Comparison of ENCODE assay signal across 8 cellular contexts in genomic region chr5:56817306-56817986, GRCh38. TPM values are rescaled to one million over a fixed set of nuclear protein-coding genes. Genes with fewer than 3 reads are reported as not detected.
A peak's percentile ranks its signal among the peaks of the same experiment; 100 is the strongest.
DNase-seq lines count a peak whose midpoint lies in the region; ATAC-seq, FAIRE-seq and TF ChIP-seq lines count a peak whose summit lies in the region.

No MANE protein-coding gene starts in this region.

- H3K18ac ChIP-seq in trophoblast cell (ENCODE audit: low read length) = no peak overlapping the region

- H3K9me2 ChIP-seq in DOHH2 (replicated peaks; ENCODE audit: control insufficient read depth, low read length) = no peaks in the 10 kb centered on the region
- no peaks in the 10 kb centered on the region for H3K9me2 ChIP-seq in OCI-LY7 (ENCODE audit: insufficient read depth, low read length)

- H3K36me3 ChIP-seq in DOHH2 (ENCODE audit: control insufficient read depth, low read length) (peaks cover 11% of the 10 kb centered on the region), OCI-LY7 (ENCODE audit: insufficient read depth, low read length) (peaks cover 12% of the 10 kb centered on the region), endothelial cell of umbilical vein (ENCODE audit: control insufficient read depth in 2 of 2, extremely low read depth in 1 of 2, insufficient read depth in 2 of 2, low read length in 2 of 2) (no peaks in the 10 kb centered on the region), trophoblast cell (ENCODE audit: control insufficient read depth in 1 of 2, insufficient read depth in 2 of 2, low read length in 2 of 2) (no peaks in the 10 kb centered on the region)

- H3K79me1 ChIP-seq in trophoblast cell (ENCODE audit: low read length) = peaks cover 22% of the 10 kb centered on the region

- H4K8ac ChIP-seq in trophoblast cell (ENCODE audit: low read depth, low read length) = no peak overlapping the region

- H3K9ac ChIP-seq in endothelial cell of umbilical vein (replicated peaks; ENCODE audit: extremely low read depth, insufficient read depth, low read length) (peak overlapping the region; percentile 92), trophoblast cell (ENCODE audit: low read length) (no peak overlapping the region)

- peak overlapping the region; percentile 88 for H3K4me3 ChIP-seq in DOHH2 (ENCODE audit: low read length)
- peak overlapping the region; percentile 95 for H3K4me3 ChIP-seq in OCI-LY7 (ENCODE audit: low read depth, low read length, poor library complexity, severe bottlenecking)
- peak overlapping the region; percentile 83 to 94 (median 85) for H3K4me3 ChIP-seq in endothelial cell of umbilical vein (replicated peaks in 1 of 3; ENCODE audit: insufficient read depth in 1 of 3, low read depth in 1 of 3, low read length in 3 of 3)
- no peak overlapping the region for H3K4me3 ChIP-seq in trophoblast cell (ENCODE audit: low read depth, low read length)

- H3K27me3 ChIP-seq in DOHH2 (ENCODE audit: control insufficient read depth, low read length) (no peaks in the 10 kb centered on the region), endothelial cell of umbilical vein (ENCODE audit: control insufficient read depth in 2 of 2, insufficient read depth in 2 of 2, low read length in 2 of 2) (peaks cover 0 to 3% of the 10 kb centered on the region in 2 experiments), trophoblast cell (ENCODE audit: insufficient read depth, low read length) (no peaks in the 10 kb centered on the region)

- TSS peak; percentile 41 for BruUV-seq in OCI-LY7 (replicated peaks; lab: Mats Ljungman, UMichigan)
- TSS peak; percentile 28 for BruUV-seq in endothelial cell of umbilical vein (replicated peaks; lab: Mats Ljungman, UMichigan)

- peak; percentile 15 for FAIRE-seq in endothelial cell of umbilical vein (lab: Jason Lieb, UNC)

- H3K4me2 ChIP-seq in DOHH2 (ENCODE audit: low read length) (peak overlapping the region; percentile 93), OCI-LY7 (ENCODE audit: low read length) (peak overlapping the region; percentile 98), endothelial cell of umbilical vein (ENCODE audit: insufficient read depth, low read length) (peak overlapping the region; percentile 98), trophoblast cell (ENCODE audit: low read length) (peak overlapping the region; percentile 91)

- H2AFZ ChIP-seq in OCI-LY7 (ENCODE audit: low read length) (no peak overlapping the region), endothelial cell of umbilical vein (ENCODE audit: low read depth, low read length) (no peak overlapping the region), trophoblast cell (ENCODE audit: insufficient read depth, low read length, poor library complexity) (no peak overlapping the region)

- WGBS in trophoblast cell (ENCODE audit: extremely low coverage, insufficient coverage, insufficient read length) = no CpG with 5 or more reads among the region's 8 CpGs

- H3F3A ChIP-seq in DOHH2 (ENCODE audit: control insufficient read depth, insufficient read depth) = peaks cover 17% of the 10 kb centered on the region; the same call in 1 of the 2 replicates

- no peak for TF ChIP-seq CTCF in DOHH2 (IDR thresholded peaks at IDR 0.05; ENCODE audit: low read depth, low read length, poor library complexity, severe bottlenecking)
- TF ChIP-seq CTCF in OCI-LY7 (conservative IDR thresholded peaks at IDR 0.05; ENCODE audit: low read length) = no peak
- no peak for TF ChIP-seq CTCF in endothelial cell of umbilical vein (IDR thresholded peaks at IDR 0.05; ENCODE audit: extremely low read depth in 1 of 2, insufficient read depth in 1 of 2, low read depth in 1 of 2, low read length in 2 of 2)

- no peak overlapping the region for H2BK12ac ChIP-seq in trophoblast cell (ENCODE audit: low read length)

- no peak overlapping the region for H3K23ac ChIP-seq in trophoblast cell (ENCODE audit: low read length)

- H3K4me1 ChIP-seq in DOHH2 (ENCODE audit: control insufficient read depth, low read length) (peaks cover 48% of the 10 kb centered on the region), OCI-LY7 (ENCODE audit: insufficient read depth, low read length, poor library complexity, severe bottlenecking) (peaks cover 42% of the 10 kb centered on the region), endothelial cell of umbilical vein (ENCODE audit: control insufficient read depth, extremely low read depth, insufficient read depth, low read length) (peaks cover 19% of the 10 kb centered on the region), trophoblast cell (ENCODE audit: control insufficient read depth in 1 of 2, insufficient read depth in 2 of 2, low read length in 2 of 2) (peaks cover 4 to 8% of the 10 kb centered on the region in 2 experiments)

- peaks cover 77% of the 10 kb centered on the region for H3K79me2 ChIP-seq in DOHH2 (ENCODE audit: control insufficient read depth, low read length)
- peaks cover 71% of the 10 kb centered on the region for H3K79me2 ChIP-seq in OCI-LY7 (ENCODE audit: insufficient read depth, low read depth, low read length)
- H3K79me2 ChIP-seq in endothelial cell of umbilical vein (ENCODE audit: control insufficient read depth, insufficient read depth, low read length) = peaks cover 50% of the 10 kb centered on the region
- peaks cover 16% of the 10 kb centered on the region for H3K79me2 ChIP-seq in trophoblast cell (ENCODE audit: control insufficient read depth, insufficient read depth, low read length, poor library complexity)

- no peaks in the 10 kb centered on the region for H3K9me1 ChIP-seq in endothelial cell of umbilical vein (replicated peaks; ENCODE audit: control insufficient read depth, extremely low read depth, insufficient read depth, low read length)

- H4K12ac ChIP-seq in trophoblast cell (ENCODE audit: low read depth, low read length) = no peak overlapping the region

- H2BK5ac ChIP-seq in trophoblast cell (ENCODE audit: low read depth, low read length, poor library complexity) = no peak overlapping the region

- dilution Hi-C loops in endothelial cell of umbilical vein (cut with MboI; ENCODE audit: extremely low pct_ligation_motif_present, low sequenced_read_pairs) = no loop called here

- POLR2A ChIA-PET in OCI-LY7 (lab: Charles Lee) = no interaction called here
- POLR2A ChIA-PET in endothelial cell of umbilical vein (lab: Charles Lee) = no interaction called here

- DNase-seq in OCI-LY7 (ENCODE audit: low spot score) (no peak), endothelial cell of umbilical vein (ENCODE audit: low read depth, low spot score) (peak; percentile 56), trophoblast cell (no peak), Ammon's horn (ENCODE audit: low spot score) (no peak), GDM1 (lab: John Stamatoyannopoulos, UW) (no peak)

- CTCF ChIA-PET in OCI-LY7 (lab: Charles Lee; ENCODE audit: unreplicated experiment) (no interaction called here), endothelial cell of umbilical vein (lab: Charles Lee) (interaction anchor here (0.6 to 3.8 kb wide), 2 partner anchors 20 to 1660 kb away, joined by 4 to 58 read pairs; no protein-coding TSS in a partner anchor)

- H3K9me3 ChIP-seq in DOHH2 (ENCODE audit: control insufficient read depth, insufficient read depth, low read length) (no peaks in the 10 kb centered on the region), OCI-LY7 (ENCODE audit: low read length) (no peaks in the 10 kb centered on the region), endothelial cell of umbilical vein (replicated peaks; ENCODE audit: control insufficient read depth, insufficient read depth, low read length) (no peaks in the 10 kb centered on the region), trophoblast cell (ENCODE audit: insufficient read depth, low read depth, low read length) (no peaks in the 10 kb centered on the region)

- H3K14ac ChIP-seq in trophoblast cell (ENCODE audit: low read length) = no peak overlapping the region

- no peak overlapping the region for H2AK5ac ChIP-seq in trophoblast cell (ENCODE audit: low read length)

- no peaks in the 10 kb centered on the region for H4K20me1 ChIP-seq in DOHH2 (ENCODE audit: control insufficient read depth, insufficient read depth, low read depth, low read length)
- peaks cover 39% of the 10 kb centered on the region for H4K20me1 ChIP-seq in OCI-LY7 (ENCODE audit: insufficient read depth, low read length)
- H4K20me1 ChIP-seq in endothelial cell of umbilical vein (replicated peaks; ENCODE audit: control insufficient read depth, extremely low read depth, insufficient read depth, low read length) = no peaks in the 10 kb centered on the region

- H2BK120ac ChIP-seq in trophoblast cell (ENCODE audit: insufficient read depth, low read length, poor library complexity) = no peak overlapping the region

- TF ChIP-seq POLR2A in endothelial cell of umbilical vein (IDR thresholded peaks at IDR 0.05; ENCODE audit: low read depth, low read length) = no peak

- ATAC-seq in HG03432 (IDR thresholded peaks at IDR 0.05; ENCODE audit: unreplicated experiment) (no peak), HG03039 (IDR thresholded peaks at IDR 0.05; ENCODE audit: unreplicated experiment) (no peak)

- H4K91ac ChIP-seq in trophoblast cell (ENCODE audit: low read depth, low read length) = no peak overlapping the region

- intact Hi-C loops in OCI-LY7 (cut with micrococcal nuclease; ENCODE audit: unreplicated experiment) = loop anchor here (5.0 kb wide), 2 partner anchors 230 to 250 kb away; no protein-coding TSS in a partner anchor
- intact Hi-C loops in endothelial cell of umbilical vein (cut with micrococcal nuclease) = loop anchor here (2.0 to 5.0 kb wide), 5 partner anchors 355 to 1590 kb away; partner anchors contain the start of genes GPBP1 and MCIDAS

- H3K27ac ChIP-seq in DOHH2 (ENCODE audit: low read depth, low read length) (peak overlapping the region; percentile 82), OCI-LY7 (ENCODE audit: low read depth, low read length, poor library complexity, severe bottlenecking) (peak overlapping the region; percentile 74), endothelial cell of umbilical vein (ENCODE audit: insufficient read depth, low read depth, low read length) (peak overlapping the region; percentile 47), trophoblast cell (ENCODE audit: low read depth, low read length) (peak overlapping the region; percentile 97)

- H3K4ac ChIP-seq in trophoblast cell (ENCODE audit: low read depth, low read length) = no peak overlapping the region

TF ChIP-seq in endothelial cell of umbilical vein, 7 proteins besides CTCF, POLR2A, EP300 and RAD21 (continues in another document):
- TF ChIP-seq FOS (IDR thresholded peaks at IDR 0.05; ENCODE audit: borderline replicate concordance, insufficient read depth, low read length) (no peak), POLR2AphosphoS5 (IDR thresholded peaks at IDR 0.05; ENCODE audit: insufficient read depth, low read depth, low read length) (no peak)

RNA-seq across cellular contexts. Expression of gene MAP3K1, which starts 2.1 kb away (rescaled TPM):
- total RNA-seq in OCI-LY7 (2014; rRNA removed; shearing (Covaris generic)) = 25.9 and 29.9 TPM in 2 replicates
- total RNA-seq in OCI-LY7 (2022) = 29.4 and 31.5 TPM in 2 replicates
- 12.5 and 14.4 TPM in 2 replicates for total RNA-seq in endothelial cell of umbilical vein
- 4.8 and 5.7 TPM in 2 replicates for polyA plus RNA-seq in endothelial cell of umbilical vein
- polyA plus RNA-seq in endothelial cell of umbilical vein (2011; cell fraction: cytosol; rRNA removed) = 4.7 and 4.8 TPM in 2 replicates
- 23.0 and 23.5 TPM in 2 replicates for polyA plus RNA-seq in endothelial cell of umbilical vein (2011; cell fraction: nucleus; rRNA removed)
- polyA plus RNA-seq in endothelial cell of umbilical vein (2012) = 4.6 and 5.4 TPM in 2 replicates
- polyA minus RNA-seq in endothelial cell of umbilical vein = 21.4 and 23.0 TPM in 2 replicates
- polyA minus RNA-seq in endothelial cell of umbilical vein (2011; cell fraction: cytosol; rRNA and poly(A)+ RNA removed) = 11.6 TPM
- 26.7 and 39.2 TPM in 2 replicates for polyA minus RNA-seq in endothelial cell of umbilical vein (2011; cell fraction: nucleus; rRNA and poly(A)+ RNA removed)
- polyA plus RNA-seq in trophoblast cell (2013) = 13.4 and 13.5 TPM in 2 replicates

Comparison
In these comparisons a context has a peak if more than half of its experiments do, and no peak if none do; other contexts are left out.
1. H3K27ac ChIP-seq: peak in every context shown above with its lines; median percentile 97 in trophoblast cell; 82 in DOHH2; 74 in OCI-LY7; 47 in endothelial cell of umbilical vein.